In the genomic region with DNA sequence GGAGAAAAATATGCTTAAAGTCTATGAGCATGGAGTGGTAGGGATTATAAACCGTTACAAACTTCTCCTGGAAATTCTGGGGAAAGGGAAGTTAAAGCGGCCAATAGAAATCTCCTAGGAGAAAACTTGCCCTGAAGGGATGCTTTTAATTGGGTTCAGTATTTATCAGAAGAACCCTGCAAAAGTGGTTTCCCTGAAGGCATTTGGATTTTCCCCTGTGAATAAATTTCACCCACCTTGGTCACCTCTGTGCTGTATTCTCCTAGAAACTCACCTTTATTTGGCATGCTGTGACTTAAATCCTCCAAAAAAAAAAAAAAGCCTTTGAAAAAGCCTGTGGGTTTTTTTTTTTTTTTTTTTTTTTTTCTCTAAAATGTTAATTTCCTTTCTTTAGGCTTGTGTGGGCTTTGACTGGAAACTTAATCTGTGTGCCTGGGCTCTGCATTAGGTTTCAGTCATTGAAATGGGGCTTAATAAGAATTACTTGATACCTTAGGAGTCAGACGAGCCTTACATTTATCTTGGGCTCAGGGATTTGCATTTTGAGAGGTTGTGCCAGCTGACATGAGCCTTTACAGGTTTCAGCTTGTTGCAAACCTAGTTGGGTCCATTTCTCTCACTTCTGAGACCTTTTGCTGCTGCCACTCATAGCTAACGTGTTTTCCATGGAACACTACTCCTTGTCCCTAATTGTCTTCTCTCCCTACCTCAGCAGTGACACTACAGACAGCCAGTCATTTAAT, we compare ENCODE assay signal across 9 cellular contexts. TPM values are rescaled to one million over a fixed set of nuclear protein-coding genes. Genes with fewer than 3 reads are reported as not detected.
DNase-seq lines count a peak whose midpoint lies in the region; ATAC-seq and TF ChIP-seq lines count a peak whose summit lies in the region.
"Had no signal": no experiment of that assay in that cellular context is flagged by ENCODE, and none has a peak within 500 bp of the region (broad histone marks: within the 10 kb centered on the region; RNA-seq: fewer than 3 reads in every experiment).

No MANE protein-coding gene starts in this region.

- H3K4me1 ChIP-seq in RWPE2 (ENCODE audit: insufficient read depth, poor library complexity, severe bottlenecking): peaks cover 98% of the 10 kb centered on the region
- H3K4me1 ChIP-seq in esophagus squamous epithelium: peaks cover 16 to 100% (median 85%) of the 10 kb centered on the region in 3 donors

- intact Hi-C loops in esophagus squamous epithelium (cut with DNase I): no loop called here

- H3K36me3 ChIP-seq in RWPE2 (ENCODE audit: low read depth) (peaks cover 77% of the 10 kb centered on the region), esophagus squamous epithelium (peaks cover 0 to 6% (median 0%) of the 10 kb centered on the region in 3 donors)

- H3K4me3 ChIP-seq in RWPE2 (ENCODE audit: severe bottlenecking): no peak overlapping the region
- H3K4me3 ChIP-seq in esophagus squamous epithelium: no peak overlapping the region
- no peak overlapping the region for H3K4me3 ChIP-seq in skin epidermis

- TF ChIP-seq CTCF in RWPE2 (IDR thresholded peaks at IDR 0.05; ENCODE audit: poor library complexity, severe bottlenecking) (no peak), esophagus squamous epithelium (IDR thresholded peaks at IDR 0.05) (no peak)

- H3K27me3 ChIP-seq in RWPE2 (ENCODE audit: insufficient read depth, poor library complexity, severe bottlenecking): no peaks in the 10 kb centered on the region
- no peaks in the 10 kb centered on the region for H3K27me3 ChIP-seq in esophagus squamous epithelium

- WGBS in esophagus squamous epithelium, 2 donors: 41 to 66% methylated on average over 3 to 4 of the region's 4 CpGs

- no peak for ATAC-seq in RWPE2 (ENCODE audit: low read depth)
- no peak for ATAC-seq in HG03457 (IDR thresholded peaks at IDR 0.05; ENCODE audit: unreplicated experiment)

- H3K27ac ChIP-seq in RWPE2 (ENCODE audit: poor library complexity, severe bottlenecking) (peak overlapping the region; percentile 94), esophagus squamous epithelium (peak overlapping the region; percentile 55 to 78 (median 71)), skin epidermis (peak overlapping the region in 18 of 21 experiments; percentile 14 to 89 (median 60))
- H3K27ac ChIP-seq: 22Rv1 had no signal

- TF ChIP-seq POLR2A in esophagus squamous epithelium (IDR thresholded peaks at IDR 0.05): no peak

- H3K9me3 ChIP-seq in RWPE2 (ENCODE audit: severe bottlenecking) (no peaks in the 10 kb centered on the region), esophagus squamous epithelium (no peaks in the 10 kb centered on the region)

- DNase-seq in DMS 273 (lab: John Stamatoyannopoulos, UW; ENCODE audit: unreplicated experiment): peak; percentile 16
- DNase-seq in DMS 273 treated with DMSO at 0.1 percent for 48 hours (lab: John Stamatoyannopoulos, UW): no peak
- no peak for DNase-seq in RWPE2 (ENCODE audit: low spot score)
- DNase-seq in esophagus squamous epithelium (lab: John Stamatoyannopoulos, UW): no peak
- DNase-seq in effector CD8-positive, alpha-beta T cell (lab: John Stamatoyannopoulos, UW): no peak
- DNase-seq in NOMO-1 (lab: John Stamatoyannopoulos, UW; ENCODE audit: unreplicated experiment in 2 of 2): no peak

RNA-seq across cellular contexts. Expression of a gene that starts 22.0 kb away (rescaled TPM):
- 100 to 1,000 TPM in 1 of 4 donors, 10 to 100 TPM in 3; 10.1 to 114 (median 48.7) TPM for total RNA-seq in esophagus squamous epithelium
